ENCODE assay signal across 27 cellular contexts in the genomic region with DNA sequence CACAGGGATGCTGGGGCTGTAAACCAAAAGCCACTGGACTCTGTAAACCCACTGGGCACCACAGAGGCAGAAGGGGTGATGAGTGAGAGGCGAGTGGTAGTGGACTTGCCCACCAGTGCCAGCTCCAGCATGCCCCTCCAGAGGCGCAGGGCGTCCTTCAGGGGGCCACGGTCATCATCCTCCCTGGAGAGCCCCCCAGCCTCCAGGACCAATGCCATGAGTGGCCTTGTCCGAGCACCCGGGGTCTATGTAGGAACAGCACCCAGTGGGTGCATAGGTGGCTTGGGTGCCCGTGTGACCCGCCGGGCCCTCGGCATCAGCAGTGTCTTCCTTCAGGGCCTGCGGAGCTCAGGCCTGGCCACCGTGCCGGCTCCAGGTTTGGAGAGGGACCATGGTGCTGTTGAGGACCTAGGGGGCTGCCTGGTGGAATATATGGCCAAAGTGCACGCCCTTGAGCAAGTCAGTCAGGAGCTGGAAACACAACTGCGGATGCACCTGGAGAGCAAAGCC. TPM values are rescaled to one million over a fixed set of nuclear protein-coding genes. Genes with fewer than 3 reads are reported as not detected.
DNase-seq lines count a peak whose midpoint lies in the region; ATAC-seq, FAIRE-seq and TF ChIP-seq lines count a peak whose summit lies in the region.
"Had no signal": no experiment of that assay in that cellular context is flagged by ENCODE, and none has a peak within 500 bp of the region (broad histone marks: within the 10 kb centered on the region; RNA-seq: fewer than 3 reads in every experiment).

A gene with protein sequence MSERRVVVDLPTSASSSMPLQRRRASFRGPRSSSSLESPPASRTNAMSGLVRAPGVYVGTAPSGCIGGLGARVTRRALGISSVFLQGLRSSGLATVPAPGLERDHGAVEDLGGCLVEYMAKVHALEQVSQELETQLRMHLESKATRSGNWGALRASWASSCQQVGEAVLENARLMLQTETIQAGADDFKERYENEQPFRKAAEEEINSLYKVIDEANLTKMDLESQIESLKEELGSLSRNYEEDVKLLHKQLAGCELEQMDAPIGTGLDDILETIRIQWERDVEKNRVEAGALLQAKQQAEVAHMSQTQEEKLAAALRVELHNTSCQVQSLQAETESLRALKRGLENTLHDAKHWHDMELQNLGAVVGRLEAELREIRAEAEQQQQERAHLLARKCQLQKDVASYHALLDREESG (plus strand): TSS at position 51 of the 510 bp plus-strand sequence. CDS start 28 bp downstream, at position 79.

- DNase-seq in stimulated activated naive CD8-positive, alpha-beta T cell treated with anti-CD3 and anti-CD28 coated beads, Interleukin-15, amount 100 ng/mL, for 72 hours = no peak
- no peak for DNase-seq in stimulated activated naive CD8-positive, alpha-beta T cell treated with anti-CD3 and anti-CD28 coated beads, Interleukin-15, Interleukin-2, amounts not matched to agents 100 U/mL and 50 U/mL, for 24 hours
- DNase-seq in chondrocyte (ENCODE audit: low spot score) (peak; percentile 79), neuronal stem cell (ENCODE audit: low spot score) (no peak), upper lobe of right lung (no peak), small intestine (no peak)
- DNase-seq in stimulated activated naive CD4-positive, alpha-beta T cell (lab: John Stamatoyannopoulos, UW) = no peak
- DNase-seq: CD8-positive, alpha-beta memory T cell; DMS53; DMS79 treated with DMSO at 0.1 percent for 48 hours; GF-D8; GOT3; HFFc6 had no signal

- H2BK15ac ChIP-seq in neuronal stem cell (ENCODE audit: low read length) = peak within 1 kb of the TSS; percentile 53

- H3K36me3 Mint-ChIP-seq in chondrocyte (ENCODE audit: low read depth) = peaks cover 1% of the 10 kb centered on the region
- H3K36me3 Mint-ChIP-seq: CD8-positive, alpha-beta memory T cell had no signal

- H4K91ac ChIP-seq in neuronal stem cell (ENCODE audit: low read depth, low read length, poor library complexity) = peak within 1 kb of the TSS; percentile 61

- no peak within 1 kb of the TSS for H3K27ac Mint-ChIP-seq in stimulated activated naive CD8-positive, alpha-beta T cell treated with anti-CD3 and anti-CD28 coated beads, Interleukin-15, amount 100 ng/mL, for 72 hours
- H3K27ac Mint-ChIP-seq in chondrocyte (ENCODE audit: unreplicated experiment) = no peak within 1 kb of the TSS
- H3K27ac Mint-ChIP-seq: B cell; CD4-positive, alpha-beta T cell; HFFc6 had no signal

- WGBS in neuronal stem cell (ENCODE audit: extremely low coverage in 2 of 2, insufficient read length in 2 of 2, insufficient replicate concordance in 1 of 2), 2 donors = no CpG with 5 or more reads among the region's 15 CpGs
- 88 to 93% (median 92%) methylated on average over 15 of the region's 15 CpGs for WGBS in small intestine, 3 donors

- H2BK120ac ChIP-seq in neuronal stem cell (ENCODE audit: low read depth, low read length) = no peak within 1 kb of the TSS

- peak within 1 kb of the TSS; percentile 69 for H2BK5ac ChIP-seq in neuronal stem cell (ENCODE audit: low read length)

- TF ChIP-seq CTCF in chondrocyte (IDR thresholded peaks at IDR 0.05) (no peak), upper lobe of right lung (IDR thresholded peaks at IDR 0.05) (no peak)

- no peak within 1 kb of the TSS for H3K4me2 ChIP-seq in neuronal stem cell (ENCODE audit: insufficient read depth, low read length, poor library complexity, severe bottlenecking)
- H3K4me2 ChIP-seq: BLaER1 had no signal

- H3K27me3 Mint-ChIP-seq in stimulated activated naive CD8-positive, alpha-beta T cell treated with anti-CD3 and anti-CD28 coated beads, Interleukin-15, amount 100 ng/mL, for 72 hours = no peaks in the 10 kb centered on the region
- no peaks in the 10 kb centered on the region for H3K27me3 Mint-ChIP-seq in chondrocyte (ENCODE audit: low read depth)
- H3K27me3 Mint-ChIP-seq: CD4-positive, alpha-beta T cell had no signal

- H2AK5ac ChIP-seq in neuronal stem cell (ENCODE audit: low read depth, low read length) = peak within 1 kb of the TSS; percentile 82

- no peaks in the 10 kb centered on the region for H3K79me1 ChIP-seq in neuronal stem cell (ENCODE audit: low read depth, low read length)

- H3K36me3 ChIP-seq in neuronal stem cell (replicated peaks in 1 of 2; ENCODE audit: control insufficient read depth in 2 of 2, insufficient read depth in 2 of 2, low read length in 2 of 2) (no peaks in the 10 kb centered on the region), upper lobe of right lung (no peaks in the 10 kb centered on the region), small intestine (ENCODE audit: control insufficient read depth in 2 of 2, insufficient read depth in 2 of 2, low read length in 2 of 2) (no peaks in the 10 kb centered on the region)
- H3K36me3 ChIP-seq: BLaER1, HAP-1 had no signal

- no peak within 1 kb of the TSS for H4K8ac ChIP-seq in neuronal stem cell (ENCODE audit: low read depth, low read length)

- no peak within 1 kb of the TSS for H2AFZ ChIP-seq in neuronal stem cell (ENCODE audit: low read length)

- H3K9me3 ChIP-seq in neuronal stem cell (replicated peaks in 1 of 2; ENCODE audit: control insufficient read depth in 2 of 2, insufficient read depth in 1 of 2, low read depth in 1 of 2, low read length in 2 of 2) = no peaks in the 10 kb centered on the region
- no peaks in the 10 kb centered on the region for H3K9me3 ChIP-seq in upper lobe of right lung
- H3K9me3 ChIP-seq in small intestine (ENCODE audit: control insufficient read depth, low read depth) = no peaks in the 10 kb centered on the region
- H3K9me3 ChIP-seq: BLaER1, HAP-1 had no signal

- ATAC-seq in stimulated activated naive CD8-positive, alpha-beta T cell treated with anti-CD3 and anti-CD28 coated beads, Interleukin-15, amount 100 ng/mL, for 72 hours = peak; percentile 41
- ATAC-seq in stimulated activated naive CD8-positive, alpha-beta T cell treated with anti-CD3 and anti-CD28 coated beads, Interleukin-15, Interleukin-2, amounts not matched to agents 100 U/mL and 50 U/mL, for 24 hours = no peak
- ATAC-seq in upper lobe of right lung (peak; percentile 8), HG03097 (IDR thresholded peaks at IDR 0.05; ENCODE audit: low FRiP score, unreplicated experiment) (no peak)

- H3K14ac ChIP-seq in neuronal stem cell (ENCODE audit: low read length) = peak within 1 kb of the TSS; percentile 31

- H3K4me1 ChIP-seq in neuronal stem cell (ENCODE audit: control insufficient read depth in 2 of 2, insufficient read depth in 1 of 2, low read depth in 1 of 2, low read length in 2 of 2) = peaks cover 5 to 16% of the 10 kb centered on the region in 2 donors
- H3K4me1 ChIP-seq in upper lobe of right lung = no peaks in the 10 kb centered on the region
- no peaks in the 10 kb centered on the region for H3K4me1 ChIP-seq in small intestine (ENCODE audit: control insufficient read depth in 2 of 2, insufficient read depth in 1 of 2, low read depth in 1 of 2, low read length in 1 of 2)
- H3K4me1 ChIP-seq: HAP-1 had no signal

- no peak within 1 kb of the TSS for H3K27ac ChIP-seq in neuronal stem cell (replicated peaks; ENCODE audit: low read length)
- no peak within 1 kb of the TSS for H3K27ac ChIP-seq in upper lobe of right lung
- H3K27ac ChIP-seq in small intestine (ENCODE audit: low read depth in 1 of 2, low read length in 1 of 2) = no peak within 1 kb of the TSS
- H3K27ac ChIP-seq: 22Rv1, BLaER1, C4-2B had no signal

- peak within 1 kb of the TSS; percentile 35 for H3K9ac ChIP-seq in neuronal stem cell (ENCODE audit: low read depth, low read length, poor library complexity)
- H3K9ac ChIP-seq: BLaER1 had no signal

- no peaks in the 10 kb centered on the region for H3K27me3 ChIP-seq in neuronal stem cell (ENCODE audit: control insufficient read depth in 3 of 3, insufficient read depth in 3 of 3, low read depth in 1 of 3, low read length in 3 of 3)
- H3K27me3 ChIP-seq in upper lobe of right lung = no peaks in the 10 kb centered on the region
- no peaks in the 10 kb centered on the region for H3K27me3 ChIP-seq in small intestine (ENCODE audit: control insufficient read depth in 2 of 2, insufficient read depth in 2 of 2, low read length in 2 of 2)
- H3K27me3 ChIP-seq: BLaER1 had no signal

- no peaks in the 10 kb centered on the region for H3K9me3 Mint-ChIP-seq in stimulated activated naive CD8-positive, alpha-beta T cell treated with anti-CD3 and anti-CD28 coated beads, Interleukin-15, amount 100 ng/mL, for 72 hours
- no peaks in the 10 kb centered on the region for H3K9me3 Mint-ChIP-seq in chondrocyte (ENCODE audit: low read depth)
- H3K9me3 Mint-ChIP-seq: CD4-positive, alpha-beta T cell; CD8-positive, alpha-beta memory T cell; HFFc6 had no signal

- H3K23ac ChIP-seq in neuronal stem cell (ENCODE audit: low read depth, low read length, poor library complexity) = no peak within 1 kb of the TSS

- no peak within 1 kb of the TSS for H3K4me3 ChIP-seq in neuronal stem cell (ENCODE audit: low read length in 2 of 2)
- no peak within 1 kb of the TSS for H3K4me3 ChIP-seq in upper lobe of right lung
- no peak within 1 kb of the TSS for H3K4me3 ChIP-seq in small intestine (ENCODE audit: low read depth in 1 of 2, low read length in 2 of 2)
- H3K4me3 ChIP-seq: BLaER1, HAP-1 had no signal

- peak within 1 kb of the TSS; percentile 88 for H3K18ac ChIP-seq in neuronal stem cell (ENCODE audit: low read length)

- intact Hi-C loops in upper lobe of right lung (cut with DNase I) = no loop called here

- H3K4me3 Mint-ChIP-seq in stimulated activated naive CD8-positive, alpha-beta T cell treated with anti-CD3 and anti-CD28 coated beads, Interleukin-15, amount 100 ng/mL, for 72 hours = no peak within 1 kb of the TSS
- H3K4me3 Mint-ChIP-seq in chondrocyte (ENCODE audit: unreplicated experiment) = no peak within 1 kb of the TSS
- H3K4me3 Mint-ChIP-seq: B cell; CD4-positive, alpha-beta T cell; CD8-positive, alpha-beta memory T cell; HFFc6 had no signal

- peaks cover 5% of the 10 kb centered on the region for H3K4me1 Mint-ChIP-seq in stimulated activated naive CD8-positive, alpha-beta T cell treated with anti-CD3 and anti-CD28 coated beads, Interleukin-15, amount 100 ng/mL, for 72 hours
- H3K4me1 Mint-ChIP-seq in chondrocyte (ENCODE audit: low read depth) = peaks cover 11% of the 10 kb centered on the region

- peak within 1 kb of the TSS; percentile 80 for H2BK12ac ChIP-seq in neuronal stem cell (ENCODE audit: low read length)

- no peak within 1 kb of the TSS for H3K4ac ChIP-seq in neuronal stem cell (ENCODE audit: low read length)

- FAIRE-seq in small intestine (lab: Jason Lieb, UNC) = no peak
- FAIRE-seq: A204.1, GM12891, GM18507, H54 had no signal

RNA-seq across cellular contexts. Expression of the gene that starts here (rescaled TPM):
- total RNA-seq in chondrocyte (not detected in 3 replicates), upper lobe of right lung (not detected)
- polyA plus RNA-seq in neuronal stem cell (2013, experiment 1 of 2) = 0.13 TPM
- 0.24 TPM for polyA plus RNA-seq in neuronal stem cell (2013, experiment 2 of 2)
- polyA plus RNA-seq in small intestine = 1 to 10 TPM in 1 of 3 donors, not detected in 2; 1.3 TPM
- total RNA-seq: CD4-positive, alpha-beta T cell; CD8-positive, alpha-beta memory T cell; Daoy; G401; HFFc6 had no signal
- polyA plus RNA-seq: AG04450 had no signal

Comparison
In these comparisons a context has a peak if more than half of its experiments do, and no peak if none do; other contexts are left out.
1. Peak in DNase-seq in chondrocyte; RNA of the gene not detected or under 1 TPM.
2. Peak in ATAC-seq in upper lobe of right lung; RNA of the gene not detected or under 1 TPM.